16 cellular contexts compared by ENCODE assay signal in the genomic region with DNA sequence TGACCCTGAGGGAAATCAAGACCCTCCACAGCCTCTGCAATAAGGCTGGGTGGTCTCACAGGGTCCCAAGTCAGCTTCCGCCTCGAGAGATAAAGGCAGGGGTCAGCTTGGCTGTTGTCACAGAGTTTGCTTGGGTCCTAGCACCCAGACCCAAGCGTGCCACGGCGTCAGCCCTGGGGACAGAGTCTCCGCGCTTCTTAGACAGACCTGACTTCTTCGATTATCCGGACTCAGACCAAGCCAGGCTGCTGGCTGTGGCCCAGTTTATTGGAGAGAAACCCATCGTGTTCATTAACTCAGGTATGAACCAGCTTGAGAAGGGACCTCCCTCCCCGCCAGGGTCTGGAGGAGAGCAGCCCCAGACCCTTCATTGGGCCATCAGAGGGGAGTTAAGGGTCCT. TPM values are rescaled to one million over a fixed set of nuclear protein-coding genes. Genes with fewer than 3 reads are reported as not detected.
DNase-seq lines count a peak whose midpoint lies in the region; ATAC-seq and TF ChIP-seq lines count a peak whose summit lies in the region.
"Had no signal": no experiment of that assay in that cellular context is flagged by ENCODE, and none has a peak within 500 bp of the region (broad histone marks: within the 10 kb centered on the region; RNA-seq: fewer than 3 reads in every experiment).

No MANE protein-coding gene starts in this region.

- H3K4me3 Mint-ChIP-seq in natural killer cell: peak overlapping the region; percentile 2
- no peak overlapping the region for H3K4me3 Mint-ChIP-seq in neural crest cell
- H3K4me3 Mint-ChIP-seq: B cell; CD4-positive, alpha-beta T cell; CD8-positive, alpha-beta T cell had no signal

- no peak overlapping the region for H3K27ac Mint-ChIP-seq in natural killer cell
- H3K27ac Mint-ChIP-seq in neural crest cell (ENCODE audit: unreplicated experiment): peak overlapping the region; percentile 19
- H3K27ac Mint-ChIP-seq: B cell; CD4-positive, alpha-beta T cell; CD8-positive, alpha-beta T cell had no signal

- DNase-seq in WERI-Rb-1: no peak
- no peak for DNase-seq in natural killer cell
- DNase-seq in neural crest cell (ENCODE audit: low read depth, low spot score): no peak
- DNase-seq in nucleus accumbens (lab: John Stamatoyannopoulos, UW): no peak
- DNase-seq in activated naive CD4-positive, alpha-beta T cell treated with Interleukin-2 at 50 U/mL for 16 hours: no peak
- DNase-seq: AML-193; CD4-positive, alpha-beta T cell; CD8-positive, alpha-beta T cell; DMS79 treated with DMSO at 0.1 percent for 48 hours; GF-D8 had no signal

- H3K27ac ChIP-seq in WERI-Rb-1: peak overlapping the region; percentile 28
- H3K27ac ChIP-seq: 22Rv1; A549; BLaER1 treated with 17β-estradiol and CSF1 and Interleukin-3, amounts not matched to agents 10 nM and 100 nM; C4-2B had no signal

- H3K36me3 Mint-ChIP-seq in natural killer cell (no peaks in the 10 kb centered on the region), neural crest cell (ENCODE audit: low read depth) (no peaks in the 10 kb centered on the region)
- H3K36me3 Mint-ChIP-seq: CD8-positive, alpha-beta T cell had no signal

- no peaks in the 10 kb centered on the region for H3K9me3 ChIP-seq in WERI-Rb-1 (ENCODE audit: severe bottlenecking)
- H3K9me3 ChIP-seq: A549; BLaER1 treated with 17β-estradiol and CSF1 and Interleukin-3, amounts not matched to agents 10 nM and 100 nM had no signal

- H3K36me3 ChIP-seq in WERI-Rb-1: peaks cover 43% of the 10 kb centered on the region
- H3K36me3 ChIP-seq: BLaER1 treated with 17β-estradiol and CSF1 and Interleukin-3, amounts not matched to agents 10 nM and 100 nM had no signal

- H3K27me3 ChIP-seq in WERI-Rb-1 (ENCODE audit: insufficient read depth, low read depth, severe bottlenecking): no peaks in the 10 kb centered on the region

- no peak overlapping the region for H3K4me3 ChIP-seq in WERI-Rb-1 (ENCODE audit: low read depth, low read length)
- H3K4me3 ChIP-seq: A549; BLaER1 treated with 17β-estradiol and CSF1 and Interleukin-3, amounts not matched to agents 10 nM and 100 nM had no signal

- TF ChIP-seq CTCF in WERI-Rb-1 (IDR thresholded peaks at IDR 0.05; ENCODE audit: low read depth, low read length) (no peak), natural killer cell (IDR thresholded peaks at IDR 0.05) (no peak), neural crest cell (conservative IDR thresholded peaks at IDR 0.05) (no peak)

- H3K4me1 Mint-ChIP-seq in natural killer cell (peaks cover 8 to 20% of the 10 kb centered on the region in 2 donors), neural crest cell (peaks cover 10% of the 10 kb centered on the region)

- H3K27me3 Mint-ChIP-seq in natural killer cell (ENCODE audit: low read depth in 2 of 2): peaks cover 18 to 23% of the 10 kb centered on the region in 2 donors
- H3K27me3 Mint-ChIP-seq in neural crest cell (ENCODE audit: low read depth): peaks cover 16% of the 10 kb centered on the region

- intact Hi-C loops in natural killer cell (cut with micrococcal nuclease): no loop called here

- H3K9me3 Mint-ChIP-seq in natural killer cell (no peaks in the 10 kb centered on the region), neural crest cell (no peaks in the 10 kb centered on the region)
- H3K9me3 Mint-ChIP-seq: CD4-positive, alpha-beta T cell; CD8-positive, alpha-beta T cell had no signal

- no peak for ATAC-seq in natural killer cell
- ATAC-seq: A549; CD8-positive, alpha-beta T cell had no signal

RNA-seq across cellular contexts. Expression of a gene that starts 0.6 kb away (rescaled TPM):
- total RNA-seq in natural killer cell: not detected
- not detected in 2 replicates for total RNA-seq in neural crest cell
- total RNA-seq: A172; B cell; CD4-positive, alpha-beta T cell; CD8-positive, alpha-beta T cell had no signal

RNA-seq across cellular contexts. Expression of a gene that starts 7.5 kb away (rescaled TPM):
- total RNA-seq in natural killer cell (1 to 10 TPM in 2 of 3 donors, under 1 TPM in 1; 0.88 to 2.0 (median 1.7) TPM), neural crest cell (14.2 and 15.3 TPM in 2 replicates)
- total RNA-seq: B cell; CD4-positive, alpha-beta T cell had no signal

RNA-seq across cellular contexts. Expression of a gene that starts 12.8 kb away (rescaled TPM):
- total RNA-seq in natural killer cell: not detected
- 5.7 and 6.4 TPM in 2 replicates for total RNA-seq in neural crest cell
- total RNA-seq: B cell; CD8-positive, alpha-beta T cell had no signal

RNA-seq across cellular contexts. Expression of a gene that starts 27.5 kb away (rescaled TPM):
- total RNA-seq in natural killer cell (100 to 1,000 TPM in 1 of 3 donors, 10 to 100 TPM in 2; 75.0 to 107 (median 99.5) TPM), neural crest cell (81.9 and 88.6 TPM in 2 replicates)

RNA-seq across cellular contexts. Expression of a gene that starts 28.2 kb away (rescaled TPM):
- 10 to 100 TPM; 11.1 to 13.4 (median 12.7) TPM for total RNA-seq in natural killer cell
- 31.8 and 34.8 TPM in 2 replicates for total RNA-seq in neural crest cell
